In genomic region chr2:199956062-199956380, GRCh38 we compare ENCODE assay signal across 8 cellular contexts. TPM values are rescaled to one million over a fixed set of nuclear protein-coding genes. Genes with fewer than 3 reads are reported as not detected.
DNase-seq lines count a peak whose midpoint lies in the region; ATAC-seq, FAIRE-seq and TF ChIP-seq lines count a peak whose summit lies in the region.

No MANE protein-coding gene starts in this region.

- no peaks in the 10 kb centered on the region for H3K9me3 ChIP-seq in left ventricle myocardium inferior (replicated peaks)
- no peaks in the 10 kb centered on the region for H3K9me3 ChIP-seq in HepG2 (ENCODE audit: low read length)

- peak overlapping the region; percentile 90 for H3K4me2 ChIP-seq in HepG2 (ENCODE audit: low read depth, low read length)

- H3K4me1 Mint-ChIP-seq in activated naive CD8-positive, alpha-beta T cell treated with anti-CD3 and anti-CD28 coated beads for 36 hours, result peaks cover 40% of the 10 kb centered on the region
- peaks cover 16% of the 10 kb centered on the region for H3K4me1 Mint-ChIP-seq in type B pancreatic cell (ENCODE audit: unreplicated experiment)

- ATAC-seq in left ventricle myocardium superior (no peak), HepG2 (no peak), HG02870 (IDR thresholded peaks at IDR 0.05; ENCODE audit: unreplicated experiment) (no peak), HG03045 (IDR thresholded peaks at IDR 0.05; ENCODE audit: unreplicated experiment) (no peak)

- intact Hi-C loops in left ventricle myocardium inferior (cut with micrococcal nuclease), result no loop called here
- intact Hi-C loops in left ventricle myocardium superior (cut with micrococcal nuclease), result no loop called here
- intact Hi-C loops in HepG2 (cut with micrococcal nuclease; ENCODE audit: unreplicated experiment), result no loop called here

- peaks cover 25% of the 10 kb centered on the region for H3K36me3 Mint-ChIP-seq in activated naive CD8-positive, alpha-beta T cell treated with anti-CD3 and anti-CD28 coated beads for 36 hours
- H3K36me3 Mint-ChIP-seq in type B pancreatic cell, result peaks cover 3% of the 10 kb centered on the region

- H3K36me3 ChIP-seq in left ventricle myocardium inferior (peaks cover 21% of the 10 kb centered on the region), HepG2 (replicated peaks in 1 of 2; ENCODE audit: control insufficient read depth in 1 of 2, insufficient read depth in 2 of 2, low read length in 2 of 2) (peaks cover 1 to 35% of the 10 kb centered on the region in 2 experiments; a peak in 3 of 5 replicates)

- no peak for TF ChIP-seq EP300 in HepG2 (IDR thresholded peaks at IDR 0.05; ENCODE audit: low read depth in 2 of 2, low read length in 2 of 2)
- TF ChIP-seq EP300 in HepG2 (CRISPR knock-in tag; IDR thresholded peaks at IDR 0.05; ENCODE audit: borderline replicate concordance), result no peak

- no TSS peak for BruUV-seq in HepG2 (replicated peaks; lab: Mats Ljungman, UMichigan)

- H2AFZ ChIP-seq in HepG2 (ENCODE audit: low read length), result no peak overlapping the region

- CTCF ChIA-PET in HepG2 (lab: Yijun Ruan, JAX; ENCODE audit: low intra/inter-chr PET ratio, low total read pairs), result no interaction called here

- H3K27me3 ChIP-seq in left ventricle myocardium inferior (ENCODE audit: low read depth), result no peaks in the 10 kb centered on the region
- H3K27me3 ChIP-seq in HepG2 (ENCODE audit: control insufficient read depth in 1 of 2, insufficient read depth in 2 of 2, low read length in 2 of 2), result no peaks in the 10 kb centered on the region; a peak in 1 of 5 replicates

- no peak for FAIRE-seq in HepG2 (lab: Jason Lieb, UNC)

- DNase-seq in left ventricle myocardium inferior (no peak), left ventricle myocardium superior (no peak), HepG2 (ENCODE audit: low spot score) (no peak), type B pancreatic cell (ENCODE audit: extremely low spot score, unreplicated experiment) (no peak)
- DNase-seq in activated naive CD8-positive, alpha-beta T cell treated with anti-CD3 and anti-CD28 coated beads for 36 hours, result no peak
- DNase-seq in activated CD4-positive, CD25-positive, alpha-beta regulatory T cell treated with anti-CD3 and anti-CD28 coated beads, Interleukin-2, amount 50 U/mL, for 72 hours, result no peak

- TF ChIP-seq RAD21 in HepG2 (CRISPR knock-in tag; IDR thresholded peaks at IDR 0.05), result no peak

- peak overlapping the region; percentile 97 for H3K9ac ChIP-seq in HepG2 (ENCODE audit: insufficient read depth, low read depth, low read length)

- H3K27ac Mint-ChIP-seq in activated naive CD8-positive, alpha-beta T cell treated with anti-CD3 and anti-CD28 coated beads for 36 hours, result peak overlapping the region; percentile 95
- H3K27ac Mint-ChIP-seq in type B pancreatic cell, result peak overlapping the region; percentile 95

- H4K20me1 ChIP-seq in HepG2 (ENCODE audit: insufficient read depth, low read length), result peaks cover 9% of the 10 kb centered on the region

- in situ Hi-C loops in HepG2 (cut with HindIII; ENCODE audit: extremely low pct_ligation_motif_present, low pct_unique_long_range_greater_than_20kb), result loop anchor here (25.0 kb wide), 1 partner anchor 856 kb away; the partner anchor contains the start of gene BZW1

- TF ChIP-seq POLR2A in HepG2 (IDR thresholded peaks at IDR 0.05; ENCODE audit: insufficient read depth in 1 of 2, low read depth in 2 of 2, low read length in 2 of 2), result no peak

- H3K9me3 Mint-ChIP-seq in activated naive CD8-positive, alpha-beta T cell treated with anti-CD3 and anti-CD28 coated beads for 36 hours, result no peaks in the 10 kb centered on the region
- H3K9me3 Mint-ChIP-seq in type B pancreatic cell, result no peaks in the 10 kb centered on the region

- peaks cover 65% of the 10 kb centered on the region for H3K4me1 ChIP-seq in left ventricle myocardium inferior
- peaks cover 50% of the 10 kb centered on the region for H3K4me1 ChIP-seq in HepG2 (ENCODE audit: insufficient read depth, low read length)

- POLR2A ChIA-PET in HepG2 (lab: Yijun Ruan, JAX), result no interaction called here

- H3K4me3 ChIP-seq in left ventricle myocardium inferior (peak overlapping the region; percentile 94), HepG2 (replicated peaks in 1 of 3; ENCODE audit: insufficient read depth in 1 of 3, low read depth in 2 of 3, low read length in 3 of 3) (peak overlapping the region; percentile 86 to 96 (median 94))

- TF ChIP-seq CTCF in left ventricle myocardium inferior (IDR thresholded peaks at IDR 0.05; ENCODE audit: borderline replicate concordance), result no peak
- TF ChIP-seq CTCF in HepG2 (CRISPR knock-in tag; IDR thresholded peaks at IDR 0.05), result no peak
- TF ChIP-seq CTCF in type B pancreatic cell (conservative IDR thresholded peaks at IDR 0.05), result no peak

- no peaks in the 10 kb centered on the region for H3K27me3 Mint-ChIP-seq in activated naive CD8-positive, alpha-beta T cell treated with anti-CD3 and anti-CD28 coated beads for 36 hours
- no peaks in the 10 kb centered on the region for H3K27me3 Mint-ChIP-seq in type B pancreatic cell

- peaks cover 68% of the 10 kb centered on the region for H3K79me2 ChIP-seq in HepG2 (ENCODE audit: insufficient read depth, low read length)

- H3K4me3 Mint-ChIP-seq in activated naive CD8-positive, alpha-beta T cell treated with anti-CD3 and anti-CD28 coated beads for 36 hours, result peak overlapping the region; percentile 98
- H3K4me3 Mint-ChIP-seq in type B pancreatic cell, result peak overlapping the region; percentile 99

- H3K27ac ChIP-seq in left ventricle myocardium inferior (replicated peaks) (peak overlapping the region; percentile 96), HepG2 (ENCODE audit: extremely low read length, insufficient read depth, low read length) (peak overlapping the region; percentile 91)

- WGBS in HepG2 (ENCODE audit: low lambda C conversion rate), result 0% methylated on average over 10 of the region's 10 CpGs

RNA-seq across cellular contexts. Expression of gene MAIP1, which starts 0.6 kb away (rescaled TPM):
- total RNA-seq in left ventricle myocardium inferior, result 22.7 TPM
- total RNA-seq in left ventricle myocardium superior, result 29.2 TPM
- 10 to 100 TPM; 36.5 to 37.4 TPM for total RNA-seq in activated naive CD8-positive, alpha-beta T cell treated with anti-CD3 and anti-CD28 coated beads for 36 hours
- 72.9 and 90.9 TPM in 2 replicates for total RNA-seq in HepG2 (2016; rRNA removed; fragmentation: Illumina TruSeq; extraction: Trizol)
- total RNA-seq in HepG2 (2016; cell fraction: cytosol; rRNA removed; fragmentation: Illumina TruSeq; extraction: Trizol; ENCODE audit: low read depth), result 25.5 and 35.2 TPM in 2 replicates
- total RNA-seq in HepG2 (2016; cell fraction: insoluble cytoplasmic fraction; rRNA removed; fragmentation: Illumina TruSeq; extraction: Trizol), result 69.4 and 92.2 TPM in 2 replicates
- 30.3 and 34.9 TPM in 2 replicates for total RNA-seq in HepG2 (2016; cell fraction: membrane; rRNA removed; fragmentation: Illumina TruSeq; extraction: Trizol)
- 42.6 and 48.2 TPM in 2 replicates for total RNA-seq in HepG2 (2016; cell fraction: nucleus; rRNA removed; fragmentation: Illumina TruSeq; extraction: Trizol)
- polyA plus RNA-seq in HepG2 (2011; rRNA removed), result 21.7 and 22.3 TPM in 2 replicates
- polyA plus RNA-seq in HepG2 (2011; cell fraction: cytosol; rRNA removed), result 15.8 and 20.9 TPM in 2 replicates
- 11.6 and 12.2 TPM in 2 replicates for polyA plus RNA-seq in HepG2 (2011; cell fraction: nucleus; rRNA removed)
- 28.4 and 34.4 TPM in 2 replicates for polyA plus RNA-seq in HepG2 (2012)
- 20.6 and 23.8 TPM in 2 replicates for polyA plus RNA-seq in HepG2 (2016; cell fraction: cytosol; fragmentation: Illumina TruSeq; extraction: Trizol; ENCODE audit: low read depth)
- 91.3 and 92.9 TPM in 2 replicates for polyA plus RNA-seq in HepG2 (2016; cell fraction: insoluble cytoplasmic fraction; fragmentation: Illumina TruSeq; extraction: Trizol; ENCODE audit: low read depth)
- 26.4 TPM in 2 replicates for polyA plus RNA-seq in HepG2 (2016; cell fraction: membrane; fragmentation: Illumina TruSeq; extraction: Trizol; ENCODE audit: low read depth)
- polyA plus RNA-seq in HepG2 (2016; cell fraction: nucleus; fragmentation: Illumina TruSeq; extraction: Trizol; ENCODE audit: insufficient read depth, low read depth), result 43.8 and 45.2 TPM in 2 replicates
- 13.0 and 31.5 TPM in 2 replicates for polyA minus RNA-seq in HepG2 (2011; rRNA and poly(A)+ RNA removed; ENCODE audit: low replicate concordance)
- polyA minus RNA-seq in HepG2 (2011; cell fraction: cytosol; rRNA and poly(A)+ RNA removed), result 23.0 and 28.8 TPM in 2 replicates
- polyA minus RNA-seq in HepG2 (2011; cell fraction: nucleus; rRNA and poly(A)+ RNA removed), result 37.3 and 46.0 TPM in 2 replicates
- total RNA-seq in type B pancreatic cell (ENCODE audit: low replicate concordance), result 20.4 and 22.2 TPM in 2 replicates

RNA-seq across cellular contexts. Expression of gene TYW5, which starts 0.7 kb away (rescaled TPM):
- total RNA-seq in left ventricle myocardium inferior (2.9 TPM), left ventricle myocardium superior (2.5 TPM), HepG2 (2016; rRNA removed; fragmentation: Illumina TruSeq; extraction: Trizol) (14.6 and 14.8 TPM in 2 replicates), type B pancreatic cell (ENCODE audit: low replicate concordance) (7.0 and 11.0 TPM in 2 replicates)
- 10 to 100 TPM; 10.1 TPM for total RNA-seq in activated naive CD8-positive, alpha-beta T cell treated with anti-CD3 and anti-CD28 coated beads for 36 hours
- total RNA-seq in HepG2 (2016; cell fraction: cytosol; rRNA removed; fragmentation: Illumina TruSeq; extraction: Trizol; ENCODE audit: low read depth), result 4.4 and 5.2 TPM in 2 replicates
- total RNA-seq in HepG2 (2016; cell fraction: insoluble cytoplasmic fraction; rRNA removed; fragmentation: Illumina TruSeq; extraction: Trizol), result 14.9 and 15.5 TPM in 2 replicates
- 7.5 and 7.6 TPM in 2 replicates for total RNA-seq in HepG2 (2016; cell fraction: membrane; rRNA removed; fragmentation: Illumina TruSeq; extraction: Trizol)
- total RNA-seq in HepG2 (2016; cell fraction: nucleus; rRNA removed; fragmentation: Illumina TruSeq; extraction: Trizol), result 26.3 and 29.2 TPM in 2 replicates
- 6.3 and 8.3 TPM in 2 replicates for polyA plus RNA-seq in HepG2 (2011; rRNA removed)
- polyA plus RNA-seq in HepG2 (2011; cell fraction: cytosol; rRNA removed), result 2.2 and 3.6 TPM in 2 replicates
- 8.5 and 12.4 TPM in 2 replicates for polyA plus RNA-seq in HepG2 (2011; cell fraction: nucleus; rRNA removed)
- polyA plus RNA-seq in HepG2 (2012), result 7.4 and 8.7 TPM in 2 replicates
- 2.6 and 3.2 TPM in 2 replicates for polyA plus RNA-seq in HepG2 (2016; cell fraction: cytosol; fragmentation: Illumina TruSeq; extraction: Trizol; ENCODE audit: low read depth)
- polyA plus RNA-seq in HepG2 (2016; cell fraction: insoluble cytoplasmic fraction; fragmentation: Illumina TruSeq; extraction: Trizol; ENCODE audit: low read depth), result 11.6 and 12.8 TPM in 2 replicates
- 5.4 and 5.6 TPM in 2 replicates for polyA plus RNA-seq in HepG2 (2016; cell fraction: membrane; fragmentation: Illumina TruSeq; extraction: Trizol; ENCODE audit: low read depth)
- polyA plus RNA-seq in HepG2 (2016; cell fraction: nucleus; fragmentation: Illumina TruSeq; extraction: Trizol; ENCODE audit: insufficient read depth, low read depth), result 25.9 and 28.2 TPM in 2 replicates
- polyA minus RNA-seq in HepG2 (2011; rRNA and poly(A)+ RNA removed; ENCODE audit: low replicate concordance), result 3.6 and 5.3 TPM in 2 replicates
- polyA minus RNA-seq in HepG2 (2011; cell fraction: cytosol; rRNA and poly(A)+ RNA removed), result 3.2 and 4.1 TPM in 2 replicates
- polyA minus RNA-seq in HepG2 (2011; cell fraction: nucleus; rRNA and poly(A)+ RNA removed), result 45.4 and 49.6 TPM in 2 replicates

RNA-seq across cellular contexts. Expression of gene C2orf69, which starts 44.9 kb away (rescaled TPM):
- total RNA-seq in left ventricle myocardium inferior (8.0 TPM), left ventricle myocardium superior (7.5 TPM), HepG2 (2016; rRNA removed; fragmentation: Illumina TruSeq; extraction: Trizol) (19.3 and 24.2 TPM in 2 replicates), type B pancreatic cell (ENCODE audit: low replicate concordance) (9.9 and 14.5 TPM in 2 replicates)
- 10 to 100 TPM; 20.6 to 20.8 TPM for total RNA-seq in activated naive CD8-positive, alpha-beta T cell treated with anti-CD3 and anti-CD28 coated beads for 36 hours
- 4.9 and 5.3 TPM in 2 replicates for total RNA-seq in HepG2 (2016; cell fraction: cytosol; rRNA removed; fragmentation: Illumina TruSeq; extraction: Trizol; ENCODE audit: low read depth)
- 19.4 and 23.1 TPM in 2 replicates for total RNA-seq in HepG2 (2016; cell fraction: insoluble cytoplasmic fraction; rRNA removed; fragmentation: Illumina TruSeq; extraction: Trizol)
- total RNA-seq in HepG2 (2016; cell fraction: membrane; rRNA removed; fragmentation: Illumina TruSeq; extraction: Trizol), result 22.5 and 26.7 TPM in 2 replicates
- 13.2 and 15.3 TPM in 2 replicates for total RNA-seq in HepG2 (2016; cell fraction: nucleus; rRNA removed; fragmentation: Illumina TruSeq; extraction: Trizol)
- 3.5 and 4.8 TPM in 2 replicates for polyA plus RNA-seq in HepG2 (2011; rRNA removed)
- 2.3 and 2.4 TPM in 2 replicates for polyA plus RNA-seq in HepG2 (2011; cell fraction: cytosol; rRNA removed)
- 1.9 and 3.0 TPM in 2 replicates for polyA plus RNA-seq in HepG2 (2011; cell fraction: nucleus; rRNA removed)
- 11.0 and 12.1 TPM in 2 replicates for polyA plus RNA-seq in HepG2 (2012)
- 4.6 and 4.7 TPM in 2 replicates for polyA plus RNA-seq in HepG2 (2016; cell fraction: cytosol; fragmentation: Illumina TruSeq; extraction: Trizol; ENCODE audit: low read depth)
- polyA plus RNA-seq in HepG2 (2016; cell fraction: insoluble cytoplasmic fraction; fragmentation: Illumina TruSeq; extraction: Trizol; ENCODE audit: low read depth), result 23.9 and 24.0 TPM in 2 replicates
- polyA plus RNA-seq in HepG2 (2016; cell fraction: membrane; fragmentation: Illumina TruSeq; extraction: Trizol; ENCODE audit: low read depth), result 13.9 and 16.3 TPM in 2 replicates
- 15.4 and 18.7 TPM in 2 replicates for polyA plus RNA-seq in HepG2 (2016; cell fraction: nucleus; fragmentation: Illumina TruSeq; extraction: Trizol; ENCODE audit: insufficient read depth, low read depth)
- 1.9 and 5.7 TPM in 2 replicates for polyA minus RNA-seq in HepG2 (2011; rRNA and poly(A)+ RNA removed; ENCODE audit: low replicate concordance)
- 7.8 and 7.9 TPM in 2 replicates for polyA minus RNA-seq in HepG2 (2011; cell fraction: cytosol; rRNA and poly(A)+ RNA removed)
- polyA minus RNA-seq in HepG2 (2011; cell fraction: nucleus; rRNA and poly(A)+ RNA removed), result 8.2 and 9.7 TPM in 2 replicates
